In the genomic region with DNA sequence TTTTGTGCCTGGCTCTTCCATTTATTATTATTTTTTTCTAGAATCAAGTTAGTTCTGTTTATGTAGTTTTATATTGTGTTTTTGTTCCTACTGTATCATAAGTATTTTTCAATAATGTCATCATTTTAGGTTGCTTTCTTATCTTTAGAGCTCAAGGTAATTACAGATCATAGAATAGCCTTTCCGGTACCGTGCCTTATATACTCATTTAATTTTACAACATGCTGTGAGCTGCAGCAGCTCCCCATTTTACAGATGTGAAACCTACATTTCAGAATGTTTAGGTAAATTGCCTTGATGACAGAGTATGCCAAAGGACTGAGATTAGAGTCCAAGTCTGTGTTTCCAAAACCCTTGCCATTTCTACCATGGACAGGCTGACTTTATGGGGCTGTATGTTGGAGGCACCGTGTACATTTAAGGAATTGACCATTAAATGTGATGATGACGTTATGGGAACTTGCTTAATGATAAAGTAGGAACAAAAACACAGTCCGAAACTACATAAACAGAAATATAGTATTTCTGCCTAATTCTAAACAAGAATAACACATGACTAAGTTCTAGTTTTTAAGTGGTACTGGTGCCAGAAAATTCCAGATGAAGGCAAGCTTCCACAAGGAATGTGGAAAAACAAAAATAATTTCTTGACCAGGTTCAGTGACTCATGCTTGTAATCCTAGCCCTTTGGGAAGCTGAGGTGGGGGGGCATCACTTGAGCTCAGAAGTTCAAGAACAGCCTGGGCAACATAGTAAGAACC, we compare ENCODE assay signal across 15 cellular contexts.
"Had no signal": no experiment of that assay in that cellular context is flagged by ENCODE, and none has a peak within 500 bp of the region (broad histone marks: within the 10 kb centered on the region; RNA-seq: fewer than 3 reads in every experiment).

No MANE protein-coding gene starts in this region.

- H3K9me3 Mint-ChIP-seq: activated CD4-positive, alpha-beta memory T cell treated with anti-CD3 and anti-CD28 coated beads, Interleukin-2, amount 10 ng/mL, durations not matched to agents 7 days and 5 days; activated naive CD8-positive, alpha-beta T cell treated with anti-CD3 and anti-CD28 coated beads, Interleukin-2, amount 50 U/mL, for 24 hours had no signal

- H3K27ac ChIP-seq: ascending aorta, sigmoid colon, suprapubic skin had no signal

- DNase-seq: activated CD4-positive, alpha-beta memory T cell treated with anti-CD3 and anti-CD28 coated beads, Interleukin-2, amount 10 ng/mL, durations not matched to agents 7 days and 5 days; activated CD4-positive, alpha-beta T cell treated with anti-CD3 and anti-CD28 coated beads for 1 hour; activated naive CD4-positive, alpha-beta T cell treated with Interleukin-2 at 50 U/mL for 16 hours; activated naive CD8-positive, alpha-beta T cell treated with anti-CD3 and anti-CD28 coated beads, Interleukin-2, amount 50 U/mL, for 24 hours; foreskin melanocyte; head of caudate nucleus; islet precursor cell; left ventricle myocardium superior; mesenchymal stem cell; sigmoid colon; stimulated activated CD4-positive, alpha-beta T cell treated with anti-CD3 and anti-CD28 coated beads, Interleukin-12 subunit alpha, Interleukin-12 subunit beta, amount 100 ng/mL, for 4 hours; stimulated activated CD4-positive, alpha-beta T cell treated with anti-CD3 and anti-CD28 coated beads, Interleukin-2, amount 100 ng/mL, for 48 hours; stimulated activated naive CD8-positive, alpha-beta T cell treated with anti-CD3 and anti-CD28 coated beads, Interleukin-15, Interleukin-2, amounts not matched to agents 100 U/mL and 50 U/mL, for 24 hours had no signal

- H3K27ac Mint-ChIP-seq: activated CD4-positive, alpha-beta memory T cell treated with anti-CD3 and anti-CD28 coated beads, Interleukin-2, amount 10 ng/mL, durations not matched to agents 7 days and 5 days; activated naive CD8-positive, alpha-beta T cell treated with anti-CD3 and anti-CD28 coated beads, Interleukin-2, amount 50 U/mL, for 24 hours had no signal

- H3K4me1 ChIP-seq: ascending aorta, sigmoid colon, suprapubic skin had no signal

- H3K4me3 Mint-ChIP-seq: activated CD4-positive, alpha-beta memory T cell treated with anti-CD3 and anti-CD28 coated beads, Interleukin-2, amount 10 ng/mL, durations not matched to agents 7 days and 5 days; activated naive CD8-positive, alpha-beta T cell treated with anti-CD3 and anti-CD28 coated beads, Interleukin-2, amount 50 U/mL, for 24 hours had no signal

- ATAC-seq: activated naive CD8-positive, alpha-beta T cell treated with anti-CD3 and anti-CD28 coated beads, Interleukin-2, amount 50 U/mL, for 24 hours; left ventricle myocardium superior; stimulated activated naive CD8-positive, alpha-beta T cell treated with anti-CD3 and anti-CD28 coated beads, Interleukin-15, Interleukin-2, amounts not matched to agents 100 U/mL and 50 U/mL, for 24 hours had no signal

- H3K36me3 ChIP-seq: ascending aorta, sigmoid colon, suprapubic skin had no signal

- H3K4me3 ChIP-seq: ascending aorta, sigmoid colon, suprapubic skin had no signal

- H3K27me3 Mint-ChIP-seq: activated CD4-positive, alpha-beta memory T cell treated with anti-CD3 and anti-CD28 coated beads, Interleukin-2, amount 10 ng/mL, durations not matched to agents 7 days and 5 days; activated naive CD8-positive, alpha-beta T cell treated with anti-CD3 and anti-CD28 coated beads, Interleukin-2, amount 50 U/mL, for 24 hours had no signal

- H3K9me3 ChIP-seq: ascending aorta, sigmoid colon, suprapubic skin had no signal

- H3K27me3 ChIP-seq: ascending aorta, sigmoid colon, suprapubic skin had no signal
